In the genomic region with DNA sequence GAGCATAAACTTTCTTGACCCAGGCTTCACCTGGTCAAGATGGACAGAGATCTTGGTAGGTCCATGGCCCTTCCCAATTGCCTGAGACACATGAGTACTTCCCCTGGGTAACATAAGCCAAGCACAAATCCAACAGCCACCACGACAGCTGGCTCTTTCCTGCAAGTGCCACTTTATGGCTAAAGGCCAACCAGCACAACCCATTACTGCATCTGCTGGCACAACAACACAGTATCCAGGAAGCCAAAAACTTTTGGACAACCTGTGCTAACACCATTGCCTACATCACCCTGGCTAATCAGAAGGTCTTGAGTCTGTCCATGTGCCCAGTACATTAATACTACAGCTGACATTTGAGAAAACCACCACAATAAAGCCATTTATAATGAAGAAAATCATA, we compare ENCODE assay signal across 23 cellular contexts.
DNase-seq lines count a peak whose midpoint lies in the region; ATAC-seq, FAIRE-seq and TF ChIP-seq lines count a peak whose summit lies in the region.
"Had no signal": no experiment of that assay in that cellular context is flagged by ENCODE, and none has a peak within 500 bp of the region (broad histone marks: within the 10 kb centered on the region; RNA-seq: fewer than 3 reads in every experiment).

No MANE protein-coding gene starts in this region.

- TF ChIP-seq EP300 in A549 (IDR thresholded peaks at IDR 0.05) = no peak

- TF ChIP-seq POLR2A in A549 (IDR thresholded peaks at IDR 0.05; ENCODE audit: low read length) = no peak

- 90% methylated on average over 1 of the region's 1 CpG for WGBS in A549 (ENCODE audit: missing lambda C conversion rate)

- ATAC-seq in A549 (no peak), omental fat pad (ENCODE audit: low FRiP score) (no peak), HG02870 (IDR thresholded peaks at IDR 0.05; ENCODE audit: unreplicated experiment) (no peak), GM21786 (IDR thresholded peaks at IDR 0.05; ENCODE audit: unreplicated experiment) (no peak)
- ATAC-seq: SK-N-SH treated with all-trans-retinoic acid at 6 μM for 48 hours had no signal

- POLR2A ChIA-PET in A549 (lab: Yijun Ruan, JAX) = no interaction called here

- peaks cover 29% of the 10 kb centered on the region for H3K4me1 ChIP-seq in A549
- peaks cover 4% of the 10 kb centered on the region for H3K4me1 ChIP-seq in SJCRH30

- H3K27ac ChIP-seq in A549 (peak overlapping the region; percentile 51 to 69; a peak in 2 of 6 replicates), SJCRH30 (no peak overlapping the region)
- H3K27ac ChIP-seq: GM23248 had no signal

- H3K4me3 ChIP-seq in A549 = no peak overlapping the region
- H3K4me3 ChIP-seq in SJCRH30 = no peak overlapping the region
- H3K4me3 ChIP-seq: GM23248 had no signal

- H3K27me3 ChIP-seq in SJCRH30 = no peaks in the 10 kb centered on the region

- FAIRE-seq in A549 (lab: Jason Lieb, UNC) = no peak

- CTCF ChIA-PET in A549 (lab: Yijun Ruan, JAX) = interaction anchor here (1.1 kb wide), 1 partner anchor 9 kb away, joined by 3 read pairs; no protein-coding TSS in a partner anchor

- H3K4me2 ChIP-seq in A549 = no peak overlapping the region

- TF ChIP-seq CTCF in A549 (IDR thresholded peaks at IDR 0.05) = no peak
- no peak for TF ChIP-seq CTCF in omental fat pad (IDR thresholded peaks at IDR 0.05)

- no peak for DNase-seq in A549 (ENCODE audit: low read depth in 1 of 2, low spot score in 1 of 2)
- DNase-seq in H4 (ENCODE audit: low spot score) = peak; percentile 29
- DNase-seq in NCI-H446 treated with DMSO at 0.1 percent for 48 hours (lab: John Stamatoyannopoulos, UW) = peak; percentile 85
- peak; percentile 32 to 45 for DNase-seq in SJCRH30
- DNase-seq in omental fat pad (ENCODE audit: low spot score) = no peak
- DNase-seq in COLO829 (ENCODE audit: low spot score) = no peak
- DNase-seq: ACHN; C1 segment of cervical spinal cord; CD8-positive, alpha-beta memory T cell; GF-D8; GM23248; HCEC 1CT; NCI-H1417; NCI-H1930; NCI-H2227 treated with DMSO at 0.1 percent for 48 hours; NCI-H526 treated with DMSO at 0.1 percent for 48 hours; OCI-M1; Right ventricle myocardium superior; T-helper 1 cell; T-helper 9 cell had no signal

- H3K36me3 ChIP-seq in SJCRH30 = no peaks in the 10 kb centered on the region

- H3K9me3 ChIP-seq in A549 = peaks cover 3% of the 10 kb centered on the region; the same call in 1 of the 3 replicates
- H3K9me3 ChIP-seq in SJCRH30 (replicated peaks) = peaks cover 6% of the 10 kb centered on the region; the same call in 1 of the 2 replicates

- TF ChIP-seq RAD21 in A549 (conservative IDR thresholded peaks at IDR 0.05 in 1 of 2, IDR thresholded peaks at IDR 0.05 in 1 of 2) = no peak

TF ChIP-seq in A549, 52 proteins besides CTCF, POLR2A, EP300 and RAD21:
- TF ChIP-seq, protein P1, sequence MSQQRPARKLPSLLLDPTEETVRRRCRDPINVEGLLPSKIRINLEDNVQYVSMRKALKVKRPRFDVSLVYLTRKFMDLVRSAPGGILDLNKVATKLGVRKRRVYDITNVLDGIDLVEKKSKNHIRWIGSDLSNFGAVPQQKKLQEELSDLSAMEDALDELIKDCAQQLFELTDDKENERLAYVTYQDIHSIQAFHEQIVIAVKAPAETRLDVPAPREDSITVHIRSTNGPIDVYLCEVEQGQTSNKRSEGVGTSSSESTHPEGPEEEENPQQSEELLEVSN (IDR thresholded peaks at IDR 0.05; ENCODE audit: borderline replicate concordance, low read depth) = no peak
- no peak for TF ChIP-seq HEYL (CRISPR knock-in tag; IDR thresholded peaks at IDR 0.05)
- TF ChIP-seq ZNF302 (CRISPR knock-in tag; IDR thresholded peaks at IDR 0.05) = no peak
- no peak for TF ChIP-seq CHD4 (IDR thresholded peaks at IDR 0.05; ENCODE audit: borderline replicate concordance)
- TF ChIP-seq MAFK (IDR thresholded peaks at IDR 0.05; ENCODE audit: partially characterized antibody) = no peak
- no peak for TF ChIP-seq POLR2AphosphoS2 (conservative IDR thresholded peaks at IDR 0.05; ENCODE audit: low read length)
- no peak for TF ChIP-seq RARB (CRISPR knock-in tag; IDR thresholded peaks at IDR 0.05)
- TF ChIP-seq SMC3 (IDR thresholded peaks at IDR 0.05) = no peak
- TF ChIP-seq NPAS2 (CRISPR knock-in tag; IDR thresholded peaks at IDR 0.05; ENCODE audit: borderline replicate concordance) = no peak
- TF ChIP-seq NFE2L2 (conservative IDR thresholded peaks at IDR 0.05; ENCODE audit: low read length) = no peak
- TF ChIP-seq, protein P2, sequence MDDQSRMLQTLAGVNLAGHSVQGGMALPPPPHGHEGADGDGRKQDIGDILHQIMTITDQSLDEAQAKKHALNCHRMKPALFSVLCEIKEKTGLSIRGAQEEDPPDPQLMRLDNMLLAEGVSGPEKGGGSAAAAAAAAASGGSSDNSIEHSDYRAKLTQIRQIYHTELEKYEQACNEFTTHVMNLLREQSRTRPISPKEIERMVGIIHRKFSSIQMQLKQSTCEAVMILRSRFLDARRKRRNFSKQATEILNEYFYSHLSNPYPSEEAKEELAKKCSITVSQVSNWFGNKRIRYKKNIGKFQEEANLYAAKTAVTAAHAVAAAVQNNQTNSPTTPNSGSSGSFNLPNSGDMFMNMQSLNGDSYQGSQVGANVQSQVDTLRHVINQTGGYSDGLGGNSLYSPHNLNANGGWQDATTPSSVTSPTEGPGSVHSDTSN (IDR thresholded peaks at IDR 0.05) = no peak
- no peak for TF ChIP-seq PHF8 (IDR thresholded peaks at IDR 0.05; ENCODE audit: borderline replicate concordance, low read depth)
- no peak for TF ChIP-seq ESRRA (IDR thresholded peaks at IDR 0.05; ENCODE audit: borderline replicate concordance, low read length)
- TF ChIP-seq HOXB5 (CRISPR knock-in tag; IDR thresholded peaks at IDR 0.05) = no peak
- no peak for TF ChIP-seq FOXS1 (CRISPR knock-in tag; IDR thresholded peaks at IDR 0.05)
- no peak for TF ChIP-seq RNF2 (IDR thresholded peaks at IDR 0.05; ENCODE audit: borderline replicate concordance, low read depth)
- no peak for TF ChIP-seq CHD2 (IDR thresholded peaks at IDR 0.05; ENCODE audit: low read length, partially characterized antibody)

Comparison
In these comparisons a context has a peak if more than half of its experiments do, and no peak if none do; other contexts are left out.
1. DNase-seq: peak in H4 (single experiment), NCI-H446 treated with DMSO at 0.1 percent for 48 hours (single experiment) and SJCRH30 (2 of 2); none in A549 (0 of 2), omental fat pad (single experiment) and COLO829 (single experiment).